ENCODE assay signal across 8 cellular contexts in genomic region chr11:28107726-28108618, GRCh38. TPM values are rescaled to one million over a fixed set of nuclear protein-coding genes. Genes with fewer than 3 reads are reported as not detected.
A peak's percentile ranks its signal among the peaks of the same experiment; 100 is the strongest.
DNase-seq lines count a peak whose midpoint lies in the region; ATAC-seq and TF ChIP-seq lines count a peak whose summit lies in the region.

KIF18A (minus strand) TSS chr11:28108156; CDS start chr11:28097947, 10,209 bp downstream.
A gene with protein sequence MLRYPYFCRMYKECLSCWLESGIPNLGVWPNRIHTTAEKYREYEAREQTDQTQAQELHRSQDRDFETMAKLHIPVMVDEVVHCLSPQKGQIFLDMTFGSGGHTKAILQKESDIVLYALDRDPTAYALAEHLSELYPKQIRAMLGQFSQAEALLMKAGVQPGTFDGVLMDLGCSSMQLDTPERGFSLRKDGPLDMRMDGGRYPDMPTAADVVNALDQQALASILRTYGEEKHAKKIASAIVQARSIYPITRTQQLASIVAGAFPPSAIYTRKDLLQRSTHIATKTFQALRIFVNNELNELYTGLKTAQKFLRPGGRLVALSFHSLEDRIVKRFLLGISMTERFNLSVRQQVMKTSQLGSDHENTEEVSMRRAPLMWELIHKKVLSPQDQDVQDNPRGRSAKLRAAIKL (plus strand): TSS chr11:28108388. CDS start chr11:28113335, 4,947 bp downstream.

- no peaks in the 10 kb centered on the region for H3K27me3 Mint-ChIP-seq in activated B cell treated with CpG ODN at 0.5 μM for 24 hours

- ATAC-seq in HG03196 (IDR thresholded peaks at IDR 0.05; ENCODE audit: unreplicated experiment) (peak; percentile 95), activated B cell treated with CpG ODN at 0.5 μM for 24 hours (ENCODE audit: low read depth) (peak; percentile 89)

- intact Hi-C loops in activated B cell treated with CpG ODN at 0.5 μM for 24 hours (cut with micrococcal nuclease), result loop anchor here (1.0 kb wide), 2 partner anchors 602 to 745 kb away; partner anchors contain the start of genes CCDC34 and LIN7C

- H3K27ac Mint-ChIP-seq in activated B cell treated with CpG ODN at 0.5 μM for 24 hours, result peak within 1 kb of the TSS; percentile 99

- TF ChIP-seq CTCF in activated B cell treated with CpG ODN at 0.5 μM for 24 hours (IDR thresholded peaks at IDR 0.05), result no peak

- DNase-seq in AG08395 (ENCODE audit: low spot score) (peak; percentile 95), NCI-H345 (lab: John Stamatoyannopoulos, UW) (peak; percentile 99), activated B cell treated with CpG ODN at 0.5 μM for 24 hours (peak; percentile 100), inferior parietal cortex (ENCODE audit: extremely low spot score) (peak; percentile 98)
- peak; percentile 96 for DNase-seq in central memory CD4-positive, alpha-beta T cell
- DNase-seq in stimulated activated CD4-positive, alpha-beta T cell treated with anti-CD3 and anti-CD28 coated beads, Interleukin-12 subunit alpha, Interleukin-12 subunit beta, amount 100 ng/mL, for 24 hours (ENCODE audit: low read depth in 2 of 2), result peak; percentile 97

- H3K9me3 Mint-ChIP-seq in activated B cell treated with CpG ODN at 0.5 μM for 24 hours, result no peaks in the 10 kb centered on the region

- in situ Hi-C loops in GM18951 (cut with MboI; ENCODE audit: low sequenced_read_pairs, unreplicated experiment), result no loop called here

- TF ChIP-seq POLR2A in GM18951 (IDR thresholded peaks at IDR 0.05; ENCODE audit: extremely low read depth, insufficient read depth, insufficient read length), result peak; percentile 71

- H3K4me1 Mint-ChIP-seq in activated B cell treated with CpG ODN at 0.5 μM for 24 hours, result peaks cover 55% of the 10 kb centered on the region

- CTCF ChIA-PET in activated B cell treated with CpG ODN at 0.5 μM for 24 hours (lab: Charles Lee), result interaction anchor here (1.5 kb wide), 1 partner anchor 608 kb away, joined by 4 read pairs; no protein-coding TSS in a partner anchor

- POLR2A ChIA-PET in activated B cell treated with CpG ODN at 0.5 μM for 24 hours (lab: Charles Lee), result no interaction called here

- H3K36me3 Mint-ChIP-seq in activated B cell treated with CpG ODN at 0.5 μM for 24 hours (ENCODE audit: low read depth), result peaks cover 18% of the 10 kb centered on the region

- peak within 1 kb of the TSS; percentile 98 for H3K4me3 Mint-ChIP-seq in activated B cell treated with CpG ODN at 0.5 μM for 24 hours

RNA-seq across cellular contexts. Expression of gene KIF18A, which starts in this region (rescaled TPM):
- total RNA-seq in activated B cell treated with CpG ODN at 0.5 μM for 24 hours, result 4.1 and 4.4 TPM in 2 replicates

RNA-seq across cellular contexts. Expression of the second gene that starts in this region (rescaled TPM):
- 13.6 and 14.2 TPM in 2 replicates for total RNA-seq in activated B cell treated with CpG ODN at 0.5 μM for 24 hours

Comparison
In these comparisons a context has a peak if more than half of its experiments do, and no peak if none do; other contexts are left out.
1. Peak in every context shown above with its lines: DNase-seq and ATAC-seq.